ENCODE assay signal across 12 cellular contexts in the genomic region with DNA sequence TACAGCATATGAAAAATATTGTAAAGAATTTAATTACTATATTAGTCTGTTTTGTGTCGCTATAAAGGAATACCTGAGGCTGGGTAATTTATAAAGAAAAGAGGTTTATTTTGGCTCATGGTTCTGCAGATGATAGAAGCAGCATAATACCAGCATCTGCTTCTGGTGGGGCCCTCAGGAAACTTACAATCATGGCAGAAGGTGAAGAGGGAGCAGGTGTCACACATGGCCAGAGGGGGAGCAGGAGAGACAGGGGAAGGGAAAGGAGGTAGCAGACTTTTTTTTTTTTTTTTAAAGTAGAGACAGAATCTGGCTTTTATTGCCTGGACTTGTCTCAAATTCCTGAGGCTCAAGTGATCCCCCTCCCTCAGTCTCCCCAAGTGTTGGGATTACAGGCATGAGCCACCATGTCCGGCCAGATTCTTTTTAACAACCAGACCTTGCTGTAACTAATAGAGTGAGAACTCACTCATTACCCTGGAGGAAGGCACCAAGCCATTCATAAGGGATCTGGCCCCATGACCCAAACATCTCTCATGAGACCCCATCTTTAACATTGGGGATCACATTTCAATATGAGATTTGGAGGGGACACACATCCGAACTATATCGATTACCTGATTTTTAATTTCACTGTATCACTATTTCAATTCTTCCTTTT.
DNase-seq lines count a peak whose midpoint lies in the region; ATAC-seq and TF ChIP-seq lines count a peak whose summit lies in the region.
"Had no signal": no experiment of that assay in that cellular context is flagged by ENCODE, and none has a peak within 500 bp of the region (broad histone marks: within the 10 kb centered on the region; RNA-seq: fewer than 3 reads in every experiment).

No MANE protein-coding gene starts in this region.

- no peaks in the 10 kb centered on the region for H3K27me3 ChIP-seq in RWPE2 (ENCODE audit: insufficient read depth, poor library complexity, severe bottlenecking)
- no peaks in the 10 kb centered on the region for H3K27me3 ChIP-seq in endodermal cell (ENCODE audit: control insufficient read depth, insufficient read depth, low read length, poor library complexity, severe bottlenecking)
- H3K27me3 ChIP-seq: dorsolateral prefrontal cortex, left lung had no signal

- H3K36me3 ChIP-seq in RWPE2 (ENCODE audit: low read depth): no peaks in the 10 kb centered on the region
- peaks cover 39% of the 10 kb centered on the region for H3K36me3 ChIP-seq in endodermal cell (ENCODE audit: control insufficient read depth, insufficient read depth, low read length)
- H3K36me3 ChIP-seq: left lung had no signal

- WGBS in endodermal cell (ENCODE audit: insufficient coverage in 1 of 2, insufficient read length in 1 of 2), 2 experiments: 95 to 100% methylated on average over 1 to 4 of the region's 4 CpGs

- DNase-seq in ACHN (peak; percentile 33), ELR (ENCODE audit: low read depth) (peak; percentile 18), RWPE2 (ENCODE audit: low spot score) (no peak), endodermal cell (peak; percentile 81), activated gamma-delta T cell treated with Interleukin-2 at 50 U/mL for 16 hours (no peak), 8988T (no peak)
- no peak for DNase-seq in activated CD4-positive, CD25-positive, alpha-beta regulatory T cell (lab: John Stamatoyannopoulos, UW)
- DNase-seq: activated CD8-positive, alpha-beta memory T cell treated with anti-CD3 and anti-CD28 coated beads for 24 hours; dorsolateral prefrontal cortex; left lung; NCI-H345 had no signal

- no peak overlapping the region for H3K27ac Mint-ChIP-seq in endodermal cell

- no peaks in the 10 kb centered on the region for H3K27me3 Mint-ChIP-seq in endodermal cell (ENCODE audit: insufficient read depth)

- no peak overlapping the region for H3K4me3 Mint-ChIP-seq in endodermal cell

- H3K4me3 ChIP-seq in RWPE2 (ENCODE audit: severe bottlenecking) (no peak overlapping the region), endodermal cell (ENCODE audit: low read length) (no peak overlapping the region)
- H3K4me3 ChIP-seq: dorsolateral prefrontal cortex, left lung had no signal

- H3K9me3 ChIP-seq in RWPE2 (ENCODE audit: severe bottlenecking) (no peaks in the 10 kb centered on the region), endodermal cell (ENCODE audit: control insufficient read depth, low read length) (peaks cover 8% of the 10 kb centered on the region)
- H3K9me3 ChIP-seq: left lung had no signal

- no peak overlapping the region for H3K27ac ChIP-seq in RWPE2 (ENCODE audit: poor library complexity, severe bottlenecking)
- no peak overlapping the region for H3K27ac ChIP-seq in endodermal cell (ENCODE audit: low read depth, low read length)
- H3K27ac ChIP-seq: dorsolateral prefrontal cortex, left lung had no signal

- ATAC-seq in RWPE2 (ENCODE audit: low read depth) (peak; percentile 41; the same call in 1 of the 3 replicates), SK-N-SH treated with all-trans-retinoic acid at 6 μM for 48 hours (no peak)

- H3K4me1 Mint-ChIP-seq in endodermal cell: no peaks in the 10 kb centered on the region

- no peak overlapping the region for H3K9ac ChIP-seq in endodermal cell (ENCODE audit: extremely low read depth, low read length, poor library complexity, severe bottlenecking)

- in situ Hi-C loops in ACHN (cut with HindIII; ENCODE audit: low pct_ligation_motif_present, low pct_unique_long_range_greater_than_20kb, low sequenced_read_pairs): no loop called here

- peaks cover 50% of the 10 kb centered on the region for H3K36me3 Mint-ChIP-seq in endodermal cell (ENCODE audit: low read depth)

- peak; percentile 36 for TF ChIP-seq CTCF in RWPE2 (IDR thresholded peaks at IDR 0.05; ENCODE audit: poor library complexity, severe bottlenecking)
- TF ChIP-seq CTCF in endodermal cell (conservative IDR thresholded peaks at IDR 0.05): peak; percentile 71

- H3K9me3 Mint-ChIP-seq in endodermal cell: no peaks in the 10 kb centered on the region

- H3K4me1 ChIP-seq in RWPE2 (ENCODE audit: insufficient read depth, poor library complexity, severe bottlenecking) (no peaks in the 10 kb centered on the region), endodermal cell (ENCODE audit: control insufficient read depth, insufficient read depth, low read length) (no peaks in the 10 kb centered on the region)

TF ChIP-seq in SK-N-SH treated with all-trans-retinoic acid at 6 μM for 48 hours, 23 proteins besides CTCF, POLR2A, EP300 and RAD21:
- TF ChIP-seq TOX (CRISPR knock-in tag; IDR thresholded peaks at IDR 0.05; ENCODE audit: borderline replicate concordance) (no peak), OSR1 (CRISPR knock-in tag; IDR thresholded peaks at IDR 0.05) (no peak), ZNF70 (CRISPR knock-in tag; IDR thresholded peaks at IDR 0.05) (no peak), CSDC2 (CRISPR knock-in tag; IDR thresholded peaks at IDR 0.05) (no peak), ZFP3 (CRISPR knock-in tag; IDR thresholded peaks at IDR 0.05) (no peak), ZC3H10 (CRISPR knock-in tag; IDR thresholded peaks at IDR 0.05) (no peak), ZNF565 (CRISPR knock-in tag; conservative IDR thresholded peaks at IDR 0.05; ENCODE audit: low read depth) (no peak), PPARA (CRISPR knock-in tag; IDR thresholded peaks at IDR 0.05; ENCODE audit: borderline replicate concordance) (no peak), ISL1 (CRISPR knock-in tag; IDR thresholded peaks at IDR 0.05) (no peak), RARB (CRISPR knock-in tag; IDR thresholded peaks at IDR 0.05) (no peak), GLIS3 (CRISPR knock-in tag; IDR thresholded peaks at IDR 0.05) (no peak)
- TF ChIP-seq, protein P1, sequence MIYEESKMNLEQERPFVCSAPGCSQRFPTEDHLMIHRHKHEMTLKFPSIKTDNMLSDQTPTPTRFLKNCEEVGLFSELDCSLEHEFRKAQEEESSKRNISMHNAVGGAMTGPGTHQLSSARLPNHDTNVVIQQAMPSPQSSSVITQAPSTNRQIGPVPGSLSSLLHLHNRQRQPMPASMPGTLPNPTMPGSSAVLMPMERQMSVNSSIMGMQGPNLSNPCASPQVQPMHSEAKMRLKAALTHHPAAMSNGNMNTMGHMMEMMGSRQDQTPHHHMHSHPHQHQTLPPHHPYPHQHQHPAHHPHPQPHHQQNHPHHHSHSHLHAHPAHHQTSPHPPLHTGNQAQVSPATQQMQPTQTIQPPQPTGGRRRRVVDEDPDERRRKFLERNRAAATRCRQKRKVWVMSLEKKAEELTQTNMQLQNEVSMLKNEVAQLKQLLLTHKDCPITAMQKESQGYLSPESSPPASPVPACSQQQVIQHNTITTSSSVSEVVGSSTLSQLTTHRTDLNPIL (CRISPR knock-in tag; IDR thresholded peaks at IDR 0.05; ENCODE audit: low read depth): no peak
- TF ChIP-seq, protein P2, sequence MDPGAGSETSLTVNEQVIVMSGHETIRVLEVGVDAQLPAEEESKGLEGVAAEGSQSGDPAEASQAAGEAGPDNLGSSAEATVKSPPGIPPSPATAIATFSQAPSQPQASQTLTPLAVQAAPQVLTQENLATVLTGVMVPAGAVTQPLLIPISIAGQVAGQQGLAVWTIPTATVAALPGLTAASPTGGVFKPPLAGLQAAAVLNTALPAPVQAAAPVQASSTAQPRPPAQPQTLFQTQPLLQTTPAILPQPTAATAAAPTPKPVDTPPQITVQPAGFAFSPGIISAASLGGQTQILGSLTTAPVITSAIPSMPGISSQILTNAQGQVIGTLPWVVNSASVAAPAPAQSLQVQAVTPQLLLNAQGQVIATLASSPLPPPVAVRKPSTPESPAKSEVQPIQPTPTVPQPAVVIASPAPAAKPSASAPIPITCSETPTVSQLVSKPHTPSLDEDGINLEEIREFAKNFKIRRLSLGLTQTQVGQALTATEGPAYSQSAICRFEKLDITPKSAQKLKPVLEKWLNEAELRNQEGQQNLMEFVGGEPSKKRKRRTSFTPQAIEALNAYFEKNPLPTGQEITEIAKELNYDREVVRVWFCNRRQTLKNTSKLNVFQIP (CRISPR knock-in tag; IDR thresholded peaks at IDR 0.05; ENCODE audit: borderline replicate concordance, low read depth): no peak

Comparison
In these comparisons a context has a peak if more than half of its experiments do, and no peak if none do; other contexts are left out.
1. DNase-seq: peak in ACHN (single experiment), ELR (single experiment) and endodermal cell (single experiment); none in RWPE2 (single experiment), activated gamma-delta T cell treated with Interleukin-2 at 50 U/mL for 16 hours (single experiment), 8988T (single experiment) and activated CD4-positive, CD25-positive, alpha-beta regulatory T cell (0 of 4).